ENCODE assay signal across 14 cellular contexts in the genomic region with DNA sequence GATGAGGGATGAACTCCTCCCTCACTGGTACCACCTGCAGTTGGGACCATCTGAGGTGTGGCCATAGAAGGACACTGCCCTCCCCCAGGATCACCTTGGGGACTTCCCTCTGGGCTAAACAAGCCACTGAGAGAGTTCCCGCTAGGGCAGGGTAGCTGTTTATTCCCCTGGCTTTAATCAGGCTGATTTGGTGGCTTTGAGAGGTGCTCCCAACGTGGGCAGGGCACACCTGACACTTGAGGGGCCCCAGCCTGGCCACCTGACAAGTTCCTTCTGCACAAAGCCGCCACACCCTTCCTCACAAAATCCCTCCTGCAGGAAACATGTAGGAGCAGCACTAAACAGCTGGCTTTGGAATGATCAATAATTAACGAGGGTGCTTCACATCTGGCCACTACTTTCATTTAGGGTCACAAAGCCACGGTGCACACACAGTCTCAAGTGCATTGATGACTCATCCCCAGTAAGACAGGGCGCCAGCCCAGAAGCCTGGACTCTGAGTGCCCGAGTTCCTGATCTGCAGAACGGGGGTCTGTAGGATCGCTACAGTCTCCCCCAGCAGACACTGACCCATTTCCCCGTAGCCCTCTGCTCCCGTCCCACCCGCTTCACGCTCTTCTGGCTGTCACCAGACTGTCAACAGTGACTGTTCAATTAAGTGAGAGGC.
DNase-seq lines count a peak whose midpoint lies in the region; ATAC-seq, FAIRE-seq and TF ChIP-seq lines count a peak whose summit lies in the region.
"Had no signal": no experiment of that assay in that cellular context is flagged by ENCODE, and none has a peak within 500 bp of the region (broad histone marks: within the 10 kb centered on the region; RNA-seq: fewer than 3 reads in every experiment).

No MANE protein-coding gene starts in this region.

- intact Hi-C loops in K562 (cut with micrococcal nuclease) (no loop called here), dorsolateral prefrontal cortex (cut with DNase I) (no loop called here)
- intact Hi-C loops in CD4-positive, alpha-beta memory T cell (cut with micrococcal nuclease): no loop called here

- POLR2A ChIA-PET in K562 (lab: Yijun Ruan, JAX): no interaction called here
- POLR2A ChIA-PET in CD4-positive, alpha-beta memory T cell (lab: Charles Lee; ENCODE audit: partially characterized antibody): no interaction called here

- TF ChIP-seq RAD21 in K562 (CRISPR knock-in tag; conservative IDR thresholded peaks at IDR 0.05 in 1 of 2, IDR thresholded peaks at IDR 0.05 in 1 of 2): no peak

- no peak overlapping the region for H3K4me3 Mint-ChIP-seq in CD4-positive, alpha-beta memory T cell
- H3K4me3 Mint-ChIP-seq: activated T-helper 17 cell treated with anti-CD3 and anti-CD28 coated beads, Interleukin-2, amount 50 U/mL, for 72 hours had no signal

- H3K27me3 ChIP-seq in K562 (ENCODE audit: control insufficient read depth in 2 of 2, insufficient read depth in 2 of 2, low read length in 2 of 2) (peaks cover 0 to 4% of the 10 kb centered on the region in 2 experiments; a peak in 1 of 5 replicates), mucosa of rectum (ENCODE audit: control insufficient read depth in 2 of 2, insufficient read depth in 2 of 2, low read length in 2 of 2) (no peaks in the 10 kb centered on the region), dorsolateral prefrontal cortex (no peaks in the 10 kb centered on the region)
- no peaks in the 10 kb centered on the region for H3K27me3 ChIP-seq in CD4-positive, alpha-beta memory T cell (ENCODE audit: insufficient read depth, low read length)
- H3K27me3 ChIP-seq: gastrocnemius medialis, thyroid gland had no signal

- H3K9me3 ChIP-seq in K562 (replicated peaks; ENCODE audit: control insufficient read depth, insufficient read depth, low read depth, low read length) (no peaks in the 10 kb centered on the region), mucosa of rectum (ENCODE audit: control insufficient read depth in 2 of 2, low read length in 2 of 2) (no peaks in the 10 kb centered on the region)
- no peaks in the 10 kb centered on the region for H3K9me3 ChIP-seq in CD4-positive, alpha-beta memory T cell (ENCODE audit: control insufficient read depth in 1 of 2, low read length in 2 of 2)
- H3K9me3 ChIP-seq: gastrocnemius medialis, prostate gland, thyroid gland had no signal

- H3K9me1 ChIP-seq in K562 (ENCODE audit: control insufficient read depth, insufficient read depth, low read length): no peaks in the 10 kb centered on the region

- no peaks in the 10 kb centered on the region for H3K79me2 ChIP-seq in K562 (ENCODE audit: control insufficient read depth, insufficient read depth, low read length)

- no peak for TF ChIP-seq CTCF in K562 (IDR thresholded peaks at IDR 0.05 in 2 of 3, conservative IDR thresholded peaks at IDR 0.05 in 1 of 3; ENCODE audit: insufficient read depth in 2 of 3, low read depth in 1 of 3, low read length in 3 of 3)
- TF ChIP-seq CTCF in dorsolateral prefrontal cortex (IDR thresholded peaks at IDR 0.05 in 54 of 56, conservative IDR thresholded peaks at IDR 0.05 in 2 of 56; ENCODE audit: low read depth in 1 of 56, partially characterized antibody in 56 of 56): no peak

- no peak overlapping the region for H2AFZ ChIP-seq in K562 (ENCODE audit: low read depth, low read length)

- TF ChIP-seq POLR2A in K562 (conservative IDR thresholded peaks at IDR 0.05): no peak

- H3K4me2 ChIP-seq in K562 (ENCODE audit: insufficient read depth, low read length): no peak overlapping the region

- no peaks in the 10 kb centered on the region for H3K36me3 ChIP-seq in K562 (ENCODE audit: control insufficient read depth, insufficient read depth, low read length)
- no peaks in the 10 kb centered on the region for H3K36me3 ChIP-seq in mucosa of rectum (ENCODE audit: control insufficient read depth in 2 of 2, insufficient read depth in 2 of 2, low read length in 2 of 2)
- no peaks in the 10 kb centered on the region for H3K36me3 ChIP-seq in CD4-positive, alpha-beta memory T cell (ENCODE audit: insufficient read depth, low read length)
- H3K36me3 ChIP-seq: gastrocnemius medialis, prostate gland, thyroid gland had no signal

- no peaks in the 10 kb centered on the region for H4K20me1 ChIP-seq in K562 (replicated peaks; ENCODE audit: control insufficient read depth, insufficient read depth, low read length)

- H3K27ac ChIP-seq in K562 (ENCODE audit: extremely low read depth, low read depth, low read length): no peak overlapping the region
- H3K27ac ChIP-seq in mucosa of rectum (ENCODE audit: low read depth in 2 of 2, low read length in 2 of 2): peak overlapping the region; percentile 21 to 52
- no peak overlapping the region for H3K27ac ChIP-seq in CD4-positive, alpha-beta memory T cell (ENCODE audit: low read depth, low read length)
- H3K27ac ChIP-seq in dorsolateral prefrontal cortex: peak overlapping the region in 2 of 59 donors; percentile 14 to 20
- H3K27ac ChIP-seq: SK-N-MC had no signal

- peak overlapping the region in 3 of 7 donors; percentile 26 to 61 (median 46) for H3K27ac Mint-ChIP-seq in CD4-positive, alpha-beta memory T cell

- TF ChIP-seq EP300 in K562 (IDR thresholded peaks at IDR 0.05; ENCODE audit: low read length): no peak

- no peak for FAIRE-seq in K562 (lab: Jason Lieb, UNC)
- FAIRE-seq: D721Med had no signal

- BruUV-seq in K562 (replicated peaks; lab: Mats Ljungman, UMichigan): no TSS peak

- H3K4me1 ChIP-seq in K562 (replicated peaks in 1 of 2; ENCODE audit: control insufficient read depth in 2 of 2, insufficient read depth in 2 of 2, low read length in 2 of 2): peaks cover 8 to 11% of the 10 kb centered on the region in 2 experiments; a peak in 3 of 5 replicates
- peaks cover 2 to 7% of the 10 kb centered on the region in 2 donors for H3K4me1 ChIP-seq in mucosa of rectum (ENCODE audit: control insufficient read depth in 2 of 2, insufficient read depth in 2 of 2, low read length in 2 of 2)
- H3K4me1 ChIP-seq in CD4-positive, alpha-beta memory T cell (ENCODE audit: insufficient read depth, low read length): no peaks in the 10 kb centered on the region

- in situ Hi-C loops in K562 (cut with MboI): no loop called here

- peak; percentile 60 for DNase-seq in AG08396 (ENCODE audit: low spot score)
- peak in 1 of 4 experiments; percentile 7 for DNase-seq in K562 (ENCODE audit: extremely low read depth in 1 of 4, low spot score in 3 of 4)
- DNase-seq in CD4-positive, alpha-beta memory T cell: no peak
- no peak for DNase-seq in HuH-7.5 (ENCODE audit: low spot score)
- DNase-seq in NCI-H446 (lab: John Stamatoyannopoulos, UW): no peak
- DNase-seq in dorsolateral prefrontal cortex: no peak
- DNase-seq: gastrocnemius medialis, thyroid gland had no signal

- peaks cover 21 to 65% (median 40%) of the 10 kb centered on the region in 4 donors for H3K4me1 Mint-ChIP-seq in CD4-positive, alpha-beta memory T cell

- no peaks in the 10 kb centered on the region for H3K27me3 Mint-ChIP-seq in CD4-positive, alpha-beta memory T cell
- H3K27me3 Mint-ChIP-seq: activated T-helper 17 cell treated with anti-CD3 and anti-CD28 coated beads, Interleukin-2, amount 50 U/mL, for 72 hours had no signal

- H3K4me3 ChIP-seq in K562 (no peak overlapping the region), mucosa of rectum (ENCODE audit: low read length in 2 of 2) (no peak overlapping the region), dorsolateral prefrontal cortex (no peak overlapping the region)
- H3K4me3 ChIP-seq in CD4-positive, alpha-beta memory T cell (ENCODE audit: low read length in 2 of 2): no peak overlapping the region
- H3K4me3 ChIP-seq: gastrocnemius medialis, prostate gland, SK-N-MC, thyroid gland had no signal

- CTCF ChIA-PET in K562 (lab: Yijun Ruan, JAX; ENCODE audit: low intra/inter-chr PET ratio): interaction anchor here (0.6 kb wide), 1 partner anchor 522 kb away, joined by 3 read pairs; no protein-coding TSS in a partner anchor
- CTCF ChIA-PET in CD4-positive, alpha-beta memory T cell (lab: Charles Lee; ENCODE audit: partially characterized antibody): no interaction called here

- ATAC-seq in HG02642 (IDR thresholded peaks at IDR 0.05; ENCODE audit: poor library complexity, unreplicated experiment) (peak; percentile 55), K562 (peak; percentile 31; the same call in 1 of the 3 replicates)
- ATAC-seq: activated T-helper 17 cell treated with anti-CD3 and anti-CD28 coated beads, Interleukin-2, amount 50 U/mL, for 72 hours had no signal

- WGBS in K562 (ENCODE audit: insufficient coverage, low coverage, missing lambda C conversion rate): 5% methylated on average over 12 of the region's 13 CpGs

- H3K9ac ChIP-seq in K562 (ENCODE audit: insufficient read depth in 1 of 2, low read depth in 2 of 2, low read length in 2 of 2): no peak overlapping the region
- no peak overlapping the region for H3K9ac ChIP-seq in mucosa of rectum (ENCODE audit: low read depth in 1 of 2, low read length in 2 of 2)

- no peaks in the 10 kb centered on the region for H3K9me3 Mint-ChIP-seq in CD4-positive, alpha-beta memory T cell
- H3K9me3 Mint-ChIP-seq: activated T-helper 17 cell treated with anti-CD3 and anti-CD28 coated beads, Interleukin-2, amount 50 U/mL, for 72 hours had no signal

- H3K36me3 Mint-ChIP-seq in CD4-positive, alpha-beta memory T cell: peaks cover 0 to 3% of the 10 kb centered on the region in 2 donors

TF ChIP-seq in K562, 482 proteins besides CTCF, POLR2A, EP300 and RAD21 (continues in another document):
- peak; percentile 77 for TF ChIP-seq JUND (IDR thresholded peaks at IDR 0.05; ENCODE audit: borderline replicate concordance, low read depth, low read length)
- TF ChIP-seq JUND (tag; IDR thresholded peaks at IDR 0.05; ENCODE audit: borderline replicate concordance, low read depth, low read length): peak; percentile 60; the same call in 1 of the 3 replicates
- TF ChIP-seq RNF219 (CRISPR knock-in tag; IDR thresholded peaks at IDR 0.05): no peak
- TF ChIP-seq ARID2 (IDR thresholded peaks at IDR 0.05): no peak

Comparison
In these comparisons a context has a peak if more than half of its experiments do, and no peak if none do; other contexts are left out.
1. H3K27ac ChIP-seq: peak in mucosa of rectum (2 of 2); none in K562 (single experiment) and CD4-positive, alpha-beta memory T cell (single experiment).